Comparison of ENCODE assay signal across 13 cellular contexts in the genomic region with DNA sequence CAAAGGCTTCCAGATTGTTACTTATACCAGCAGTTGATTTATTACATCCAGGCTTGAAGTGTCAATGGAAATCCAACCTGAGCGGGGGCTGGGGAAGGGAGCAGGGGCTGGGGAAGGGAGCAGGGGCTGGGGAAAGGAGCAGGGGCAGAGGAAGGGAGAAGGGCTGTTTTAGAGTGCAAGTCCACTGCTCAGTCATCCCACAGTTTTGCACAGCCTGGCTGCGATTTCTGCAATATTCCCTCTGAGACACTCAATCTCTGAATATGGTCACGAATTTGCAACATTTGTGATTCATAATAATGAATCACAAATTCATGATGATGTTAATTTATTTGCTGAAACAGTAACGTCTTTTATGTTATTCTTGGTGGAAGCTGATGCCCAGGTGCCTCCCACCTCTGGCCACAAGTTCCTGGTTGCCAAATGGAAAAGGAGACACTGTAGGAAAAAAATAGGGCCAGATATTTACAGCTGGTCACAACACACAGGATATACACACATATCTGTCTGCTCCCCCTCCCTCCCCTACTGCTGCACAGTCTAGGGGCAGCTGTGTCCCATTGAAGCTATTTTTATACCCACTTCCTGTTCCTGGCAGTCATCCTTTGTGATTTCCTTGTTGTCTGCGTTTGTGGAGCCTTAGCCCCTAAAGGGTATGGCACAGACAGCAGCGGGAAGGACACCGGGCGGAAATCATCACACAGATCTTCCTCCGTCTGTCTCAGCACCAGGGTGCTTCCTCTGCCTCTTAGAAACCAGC.
DNase-seq lines count a peak whose midpoint lies in the region; ATAC-seq, FAIRE-seq and TF ChIP-seq lines count a peak whose summit lies in the region.
"Had no signal": no experiment of that assay in that cellular context is flagged by ENCODE, and none has a peak within 500 bp of the region (broad histone marks: within the 10 kb centered on the region; RNA-seq: fewer than 3 reads in every experiment).

No MANE protein-coding gene starts in this region.

- no peak overlapping the region for H3K14ac ChIP-seq in H1 (ENCODE audit: insufficient read length)

- TF ChIP-seq RAD21 in H1 (IDR thresholded peaks at IDR 0.05 in 1 of 2, conservative IDR thresholded peaks at IDR 0.05 in 1 of 2; ENCODE audit: low read depth in 2 of 2, low read length in 2 of 2): no peak

- WGBS in H1 (ENCODE audit: extremely low coverage in 1 of 2, insufficient coverage in 1 of 2, insufficient read length in 1 of 2, insufficient replicate concordance in 2 of 2, low coverage in 1 of 2, low lambda C conversion rate in 2 of 2, missing lambda C conversion rate in 1 of 2), 2 experiments: 91% methylated on average over 9 of the region's 9 CpGs; no CpG with 5 or more reads in 1 of the 2 experiments

- H3K23ac ChIP-seq in H1 (ENCODE audit: insufficient read length): no peak overlapping the region

- H3K4me1 ChIP-seq in H1 (replicated peaks in 1 of 4; ENCODE audit: control insufficient read depth in 3 of 4, insufficient read depth in 4 of 4, low read length in 3 of 4): no peaks in the 10 kb centered on the region
- H3K4me1 ChIP-seq: neural progenitor cell had no signal

- H3K18ac ChIP-seq in H1 (ENCODE audit: extremely low read depth, low read length): no peak overlapping the region

- ATAC-seq in HG03432 (IDR thresholded peaks at IDR 0.05; ENCODE audit: unreplicated experiment): no peak
- ATAC-seq: HCT116 had no signal

- TF ChIP-seq CTCF in H1 (IDR thresholded peaks at IDR 0.05; ENCODE audit: control extremely low read depth in 1 of 3, insufficient read depth in 1 of 3, low read depth in 1 of 3, low read length in 3 of 3) (no peak), nephron (IDR thresholded peaks at IDR 0.05; ENCODE audit: unreplicated experiment in 3 of 3) (no peak)

- DNase-seq in COR-L47 (lab: John Stamatoyannopoulos, UW) (peak; percentile 49), NCI-H146 (lab: John Stamatoyannopoulos, UW) (peak; percentile 68), H1 (ENCODE audit: low read depth in 1 of 2, low spot score in 2 of 2) (no peak), OCI-M2 (lab: John Stamatoyannopoulos, UW; ENCODE audit: unreplicated experiment) (no peak), ureter (ENCODE audit: low spot score) (no peak), HPDE6-E6E7 (ENCODE audit: extremely low spot score) (no peak)
- DNase-seq: activated T-cell treated with anti-CD3 and anti-CD28 coated beads, Interleukin-2, amount 50 U/mL, for 48 hours; DMS 273 treated with DMSO at 0.1 percent for 48 hours; NCI-H526 had no signal

- no peak overlapping the region for H4K5ac ChIP-seq in H1 (ENCODE audit: insufficient read length, low read depth, low read length)

- H3K9me3 Mint-ChIP-seq in nephron: no peaks in the 10 kb centered on the region
- H3K9me3 Mint-ChIP-seq: neural progenitor cell had no signal

- peaks cover 8% of the 10 kb centered on the region for H3K27me3 Mint-ChIP-seq in nephron (ENCODE audit: low read depth)

- no peaks in the 10 kb centered on the region for H3K9me3 ChIP-seq in H1 (ENCODE audit: insufficient read depth in 2 of 2, low read depth in 1 of 2, low read length in 1 of 2)

- H4K20me1 ChIP-seq in H1 (replicated peaks in 1 of 2; ENCODE audit: control insufficient read depth in 1 of 2, insufficient read depth in 2 of 2, low read length in 2 of 2): no peaks in the 10 kb centered on the region

- H3K36me3 ChIP-seq in H1 (ENCODE audit: control insufficient read depth in 2 of 4, insufficient read depth in 4 of 4, low read length in 3 of 4): no peaks in the 10 kb centered on the region
- H3K36me3 ChIP-seq: neural progenitor cell had no signal

- H2BK15ac ChIP-seq in H1 (ENCODE audit: low read length): no peak overlapping the region

- no peak overlapping the region for H2BK20ac ChIP-seq in H1 (ENCODE audit: low read length)

- no peak overlapping the region for H2BK5ac ChIP-seq in H1 (ENCODE audit: low read depth, low read length)

- H3K56ac ChIP-seq in H1 (replicated peaks; ENCODE audit: insufficient read length, low read depth, low read length): no peak overlapping the region

- H3K27me3 ChIP-seq in H1 (replicated peaks in 1 of 4; ENCODE audit: control insufficient read depth in 3 of 4, extremely low read depth in 1 of 4, insufficient read depth in 3 of 4, low read length in 3 of 4): no peaks in the 10 kb centered on the region; a peak in 1 of 7 replicates
- H3K27me3 ChIP-seq: neural progenitor cell had no signal

- H3K4me1 Mint-ChIP-seq in nephron: peaks cover 67% of the 10 kb centered on the region

- H4K91ac ChIP-seq in H1 (replicated peaks; ENCODE audit: insufficient read length, low read length): no peak overlapping the region

- 0 out of 2 replicates have a peak overlapping the region, but pooled peaks have one; percentile 22 for H2AFZ ChIP-seq in H1 (ENCODE audit: low read length)
- H2AFZ ChIP-seq: neural progenitor cell had no signal

- H3K79me1 ChIP-seq in H1 (ENCODE audit: low read depth, low read length): no peaks in the 10 kb centered on the region

- H3K36me3 Mint-ChIP-seq in nephron (ENCODE audit: low read depth): no peaks in the 10 kb centered on the region
- H3K36me3 Mint-ChIP-seq: neural progenitor cell had no signal

- no peak for FAIRE-seq in H1 (lab: Jason Lieb, UNC)

- H3K27ac ChIP-seq in H1 (ENCODE audit: low read depth, low read length): no peak overlapping the region; the same call in 1 of the 2 replicates
- H3K27ac ChIP-seq: neural progenitor cell had no signal

- H2BK120ac ChIP-seq in H1 (replicated peaks; ENCODE audit: low read depth, low read length): no peak overlapping the region

- H2BK12ac ChIP-seq in H1 (ENCODE audit: low read depth, low read length): no peak overlapping the region

- CTCF ChIA-PET in H1 (lab: Charles Lee; ENCODE audit: partially characterized antibody): interaction anchor here (1.1 to 1.8 kb wide), 9 partner anchors 11 to 337 kb away, joined by 3 to 12 read pairs (median 4); no protein-coding TSS in a partner anchor

- POLR2A ChIA-PET in H1 (lab: Charles Lee; ENCODE audit: partially characterized antibody): no interaction called here

- H3K23me2 ChIP-seq in H1 (ENCODE audit: low read depth, low read length): no peaks in the 10 kb centered on the region

- H3K4me2 ChIP-seq in H1 (ENCODE audit: insufficient read depth in 1 of 2, low read depth in 2 of 2, low read length in 2 of 2): no peak overlapping the region
- H3K4me2 ChIP-seq: neural progenitor cell had no signal

- H3K79me2 ChIP-seq in H1 (ENCODE audit: control insufficient read depth in 1 of 2, insufficient read depth in 2 of 2, low read length in 2 of 2): no peaks in the 10 kb centered on the region

- H3K4me3 Mint-ChIP-seq in nephron: peak overlapping the region in 1 of 3 experiments; percentile 14
- H3K4me3 Mint-ChIP-seq: neural progenitor cell had no signal

- H3K9ac ChIP-seq in H1 (replicated peaks in 1 of 4; ENCODE audit: extremely low read depth in 1 of 4, low read depth in 3 of 4, low read length in 3 of 4): no peak overlapping the region
- H3K9ac ChIP-seq: neural progenitor cell had no signal

- no peak overlapping the region for H4K8ac ChIP-seq in H1 (ENCODE audit: extremely low read depth, insufficient read depth, low read length)

- no peak for TF ChIP-seq EP300 in H1 (IDR thresholded peaks at IDR 0.05; ENCODE audit: borderline replicate concordance in 1 of 2, low read depth in 2 of 2, low read length in 2 of 2)

- H3K4ac ChIP-seq in H1 (replicated peaks; ENCODE audit: insufficient read length, low read depth, low read length): no peak overlapping the region

- no peak overlapping the region for H3K4me3 ChIP-seq in H1 (ENCODE audit: extremely low read depth in 1 of 4, insufficient read depth in 2 of 4, low read depth in 3 of 4, low read length in 4 of 4)
- H3K4me3 ChIP-seq: neural progenitor cell had no signal

- H2AK5ac ChIP-seq in H1 (ENCODE audit: low read depth, low read length): no peak overlapping the region

- TF ChIP-seq POLR2A in H1 (IDR thresholded peaks at IDR 0.05; ENCODE audit: control extremely low read depth in 1 of 2, low read depth in 2 of 2, low read length in 2 of 2): no peak

- peak overlapping the region; percentile 67 to 75 (median 72) for H3K27ac Mint-ChIP-seq in nephron
- H3K27ac Mint-ChIP-seq: neural progenitor cell had no signal

TF ChIP-seq in H1, 55 proteins besides CTCF, POLR2A, EP300 and RAD21:
- TF ChIP-seq BRCA1 (IDR thresholded peaks at IDR 0.05; ENCODE audit: low read depth, low read length): no peak
- TF ChIP-seq, protein P1, sequence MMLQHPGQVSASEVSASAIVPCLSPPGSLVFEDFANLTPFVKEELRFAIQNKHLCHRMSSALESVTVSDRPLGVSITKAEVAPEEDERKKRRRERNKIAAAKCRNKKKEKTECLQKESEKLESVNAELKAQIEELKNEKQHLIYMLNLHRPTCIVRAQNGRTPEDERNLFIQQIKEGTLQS (IDR thresholded peaks at IDR 0.05; ENCODE audit: insufficient read depth, low read depth, low read length): no peak
- TF ChIP-seq EGR1 (IDR thresholded peaks at IDR 0.05; ENCODE audit: borderline replicate concordance, low read depth, low read length): no peak
- TF ChIP-seq KDM1A (IDR thresholded peaks at IDR 0.05; ENCODE audit: borderline replicate concordance, low read length): no peak
- no peak for TF ChIP-seq SP1 (IDR thresholded peaks at IDR 0.05; ENCODE audit: low read depth, low read length)
- TF ChIP-seq, protein P2, sequence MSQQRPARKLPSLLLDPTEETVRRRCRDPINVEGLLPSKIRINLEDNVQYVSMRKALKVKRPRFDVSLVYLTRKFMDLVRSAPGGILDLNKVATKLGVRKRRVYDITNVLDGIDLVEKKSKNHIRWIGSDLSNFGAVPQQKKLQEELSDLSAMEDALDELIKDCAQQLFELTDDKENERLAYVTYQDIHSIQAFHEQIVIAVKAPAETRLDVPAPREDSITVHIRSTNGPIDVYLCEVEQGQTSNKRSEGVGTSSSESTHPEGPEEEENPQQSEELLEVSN (IDR thresholded peaks at IDR 0.05): no peak
- no peak for TF ChIP-seq CHD2 (IDR thresholded peaks at IDR 0.05; ENCODE audit: low read length)
- no peak for TF ChIP-seq CBX8 (IDR thresholded peaks at IDR 0.05; ENCODE audit: borderline replicate concordance, low read depth, low read length)
- TF ChIP-seq BCL11A (IDR thresholded peaks at IDR 0.05; ENCODE audit: low read depth in 2 of 2, low read length in 2 of 2): no peak
- no peak for TF ChIP-seq CREB1 (IDR thresholded peaks at IDR 0.05)
- TF ChIP-seq CHD1 (IDR thresholded peaks at IDR 0.05; ENCODE audit: low read depth, low read length): no peak
- TF ChIP-seq TBP (IDR thresholded peaks at IDR 0.05; ENCODE audit: low read depth, low read length): no peak
- no peak for TF ChIP-seq TEAD4 (IDR thresholded peaks at IDR 0.05; ENCODE audit: low read depth, low read length)
- no peak for TF ChIP-seq RNF2 (IDR thresholded peaks at IDR 0.05; ENCODE audit: borderline replicate concordance, low read depth, low read length, missing control alignments, poor library complexity, severe bottlenecking)
- no peak for TF ChIP-seq HDAC6 (IDR thresholded peaks at IDR 0.05; ENCODE audit: low read depth, low read length)

Comparison
In these comparisons a context has a peak if more than half of its experiments do, and no peak if none do; other contexts are left out.
1. DNase-seq: peak in COR-L47 (single experiment) and NCI-H146 (single experiment); none in H1 (0 of 2), OCI-M2 (single experiment), ureter (single experiment) and HPDE6-E6E7 (single experiment).